19 cellular contexts compared by ENCODE assay signal in genomic region chr2:30161929-30162328, GRCh38. TPM values are rescaled to one million over a fixed set of nuclear protein-coding genes. Genes with fewer than 3 reads are reported as not detected.
DNase-seq lines count a peak whose midpoint lies in the region; ATAC-seq and TF ChIP-seq lines count a peak whose summit lies in the region.
"Had no signal": no experiment of that assay in that cellular context is flagged by ENCODE, and none has a peak within 500 bp of the region (broad histone marks: within the 10 kb centered on the region; RNA-seq: fewer than 3 reads in every experiment).

No MANE protein-coding gene starts in this region.

- no peak for ATAC-seq in CD8-positive, alpha-beta T cell
- ATAC-seq in naive thymus-derived CD4-positive, alpha-beta T cell, result peak; percentile 2
- no peak for ATAC-seq in GM21360 (IDR thresholded peaks at IDR 0.05; ENCODE audit: unreplicated experiment)
- no peak for ATAC-seq in HG03571 (IDR thresholded peaks at IDR 0.05; ENCODE audit: unreplicated experiment)

- WGBS in SK-N-SH (ENCODE audit: low lambda C conversion rate), result 95% methylated on average over 5 of the region's 5 CpGs

- H3K4me1 Mint-ChIP-seq in CD8-positive, alpha-beta T cell (ENCODE audit: low read depth), result peaks cover 12% of the 10 kb centered on the region
- peaks cover 3% of the 10 kb centered on the region for H3K4me1 Mint-ChIP-seq in chondrocyte (ENCODE audit: low read depth)
- H3K4me1 Mint-ChIP-seq in naive thymus-derived CD4-positive, alpha-beta T cell, result peaks cover 7 to 20% (median 12%) of the 10 kb centered on the region in 7 donors

- peaks cover 32% of the 10 kb centered on the region for H3K36me3 ChIP-seq in CD8-positive, alpha-beta T cell (ENCODE audit: insufficient read depth, low read length)
- no peaks in the 10 kb centered on the region for H3K36me3 ChIP-seq in KMS-11 (ENCODE audit: insufficient read depth)
- peaks cover 15 to 35% (median 29%) of the 10 kb centered on the region in 3 experiments for H3K36me3 ChIP-seq in naive thymus-derived CD4-positive, alpha-beta T cell (ENCODE audit: control insufficient read depth in 2 of 3, insufficient read depth in 3 of 3, low read length in 3 of 3)
- H3K36me3 ChIP-seq in SK-N-SH (replicated peaks in 1 of 2; ENCODE audit: control insufficient read depth in 1 of 2, insufficient read depth in 2 of 2, low read length in 1 of 2), result peaks cover 46 to 52% of the 10 kb centered on the region in 2 experiments
- peaks cover 22% of the 10 kb centered on the region for H3K36me3 ChIP-seq in WERI-Rb-1

- peaks cover 53% of the 10 kb centered on the region for H3K36me3 Mint-ChIP-seq in CD8-positive, alpha-beta T cell
- H3K36me3 Mint-ChIP-seq in chondrocyte (ENCODE audit: low read depth), result peaks cover 22% of the 10 kb centered on the region
- H3K36me3 Mint-ChIP-seq in naive thymus-derived CD4-positive, alpha-beta T cell, result peaks cover 11 to 41% (median 15%) of the 10 kb centered on the region in 5 donors

- no peaks in the 10 kb centered on the region for H3K9me3 Mint-ChIP-seq in CD8-positive, alpha-beta T cell
- H3K9me3 Mint-ChIP-seq in chondrocyte (ENCODE audit: low read depth), result no peaks in the 10 kb centered on the region
- peaks cover 0 to 29% (median 0%) of the 10 kb centered on the region in 11 donors for H3K9me3 Mint-ChIP-seq in naive thymus-derived CD4-positive, alpha-beta T cell

- no peak overlapping the region for H3K4me3 Mint-ChIP-seq in CD8-positive, alpha-beta T cell
- H3K4me3 Mint-ChIP-seq in chondrocyte (ENCODE audit: unreplicated experiment), result no peak overlapping the region
- H3K4me3 Mint-ChIP-seq in naive thymus-derived CD4-positive, alpha-beta T cell, result peak overlapping the region in 2 of 10 donors; percentile 25 to 34

- TF ChIP-seq RAD21 in SK-N-SH (IDR thresholded peaks at IDR 0.05; ENCODE audit: low read length), result no peak

- H3K9ac ChIP-seq in KMS-11 (no peak overlapping the region), SK-N-SH (no peak overlapping the region)

- H3K79me2 ChIP-seq in KMS-11 (ENCODE audit: insufficient read depth, low read depth), result no peaks in the 10 kb centered on the region
- H3K79me2 ChIP-seq in SK-N-SH (ENCODE audit: insufficient read depth), result peaks cover 11% of the 10 kb centered on the region

- intact Hi-C loops in CD8-positive, alpha-beta T cell (cut with DNase I, micrococcal nuclease), result loop anchor here (5.0 to 10.0 kb wide), 2 partner anchors 90 to 1013 kb away; no protein-coding TSS in a partner anchor
- intact Hi-C loops in naive thymus-derived CD4-positive, alpha-beta T cell (cut with micrococcal nuclease), result loop anchor here in 1 of 2 donors (10.0 kb wide), 3 partner anchors 703 to 1363 kb away; no protein-coding TSS in a partner anchor

- no peaks in the 10 kb centered on the region for H3K4me1 ChIP-seq in CD8-positive, alpha-beta T cell (ENCODE audit: insufficient read depth, low read length)
- peaks cover 65% of the 10 kb centered on the region for H3K4me1 ChIP-seq in KMS-11 (ENCODE audit: low read depth, poor library complexity, severe bottlenecking)
- H3K4me1 ChIP-seq in naive thymus-derived CD4-positive, alpha-beta T cell (ENCODE audit: control insufficient read depth in 2 of 2, insufficient read depth in 2 of 2, low read length in 2 of 2), result peaks cover 0 to 5% of the 10 kb centered on the region in 2 donors
- H3K4me1 ChIP-seq in SK-N-SH (ENCODE audit: control insufficient read depth in 1 of 2, insufficient read depth in 2 of 2, low read depth in 1 of 2, low read length in 1 of 2), result peaks cover 2 to 9% of the 10 kb centered on the region in 2 experiments; a peak in 3 of 4 replicates
- H3K4me1 ChIP-seq: SJSA1 had no signal

- H3K27ac Mint-ChIP-seq in CD8-positive, alpha-beta T cell, result peak overlapping the region; percentile 29
- H3K27ac Mint-ChIP-seq in chondrocyte (ENCODE audit: unreplicated experiment), result peak overlapping the region; percentile 59
- H3K27ac Mint-ChIP-seq in naive thymus-derived CD4-positive, alpha-beta T cell, result peak overlapping the region in 5 of 9 donors; percentile 7 to 89 (median 79)

- peaks cover 11% of the 10 kb centered on the region for H3F3A ChIP-seq in SK-N-SH (replicated peaks; ENCODE audit: insufficient read depth)

- no peaks in the 10 kb centered on the region for H3K27me3 Mint-ChIP-seq in CD8-positive, alpha-beta T cell (ENCODE audit: low read depth)
- H3K27me3 Mint-ChIP-seq in chondrocyte (ENCODE audit: low read depth), result no peaks in the 10 kb centered on the region
- H3K27me3 Mint-ChIP-seq in naive thymus-derived CD4-positive, alpha-beta T cell, result no peaks in the 10 kb centered on the region

- H3K27me3 ChIP-seq in CD8-positive, alpha-beta T cell (ENCODE audit: insufficient read depth, low read length), result no peaks in the 10 kb centered on the region
- no peaks in the 10 kb centered on the region for H3K27me3 ChIP-seq in KMS-11 (ENCODE audit: insufficient read depth, low read depth)
- H3K27me3 ChIP-seq in naive thymus-derived CD4-positive, alpha-beta T cell (ENCODE audit: control insufficient read depth in 2 of 2, insufficient read depth in 2 of 2, low read length in 2 of 2), result no peaks in the 10 kb centered on the region
- H3K27me3 ChIP-seq in SK-N-SH (ENCODE audit: insufficient read depth), result no peaks in the 10 kb centered on the region
- H3K27me3 ChIP-seq in WERI-Rb-1 (ENCODE audit: insufficient read depth, low read depth, severe bottlenecking), result no peaks in the 10 kb centered on the region
- H3K27me3 ChIP-seq: SJSA1 had no signal

- H3K27ac ChIP-seq in CD8-positive, alpha-beta T cell (ENCODE audit: low read depth, low read length), result no peak overlapping the region
- no peak overlapping the region for H3K27ac ChIP-seq in KMS-11
- H3K27ac ChIP-seq in naive thymus-derived CD4-positive, alpha-beta T cell (ENCODE audit: low read depth, low read length), result no peak overlapping the region
- H3K27ac ChIP-seq in SK-N-SH (ENCODE audit: low read depth in 2 of 2, low read length in 1 of 2), result no peak overlapping the region
- H3K27ac ChIP-seq in WERI-Rb-1, result no peak overlapping the region
- H3K27ac ChIP-seq: HL-60, SJSA1 had no signal

- no peak overlapping the region for H3K4me3 ChIP-seq in CD8-positive, alpha-beta T cell (ENCODE audit: low read depth, low read length)
- H3K4me3 ChIP-seq in KMS-11 (IDR thresholded peaks at IDR 0.05; ENCODE audit: insufficient read depth, low read depth, low read length) (no peak overlapping the region), SK-N-SH (ENCODE audit: low read depth in 2 of 2, low read length in 1 of 2) (no peak overlapping the region), WERI-Rb-1 (ENCODE audit: low read depth, low read length) (no peak overlapping the region)
- H3K4me3 ChIP-seq in naive thymus-derived CD4-positive, alpha-beta T cell (ENCODE audit: low read length), result no peak overlapping the region
- H3K4me3 ChIP-seq: SJSA1 had no signal

- POLR2A ChIA-PET in CD8-positive, alpha-beta T cell (lab: Charles Lee), result interaction anchor here (4.9 kb wide), 1 partner anchor 15 kb away, joined by 41 read pairs; the partner anchor contains the start of gene YPEL5
- POLR2A ChIA-PET in naive thymus-derived CD4-positive, alpha-beta T cell (lab: Charles Lee), result interaction anchor here (0.7 to 1.0 kb wide), 3 partner anchors 13 to 116 kb away, joined by 3 to 4 read pairs (median 4); partner anchors contain the start of gene YPEL5
- POLR2A ChIA-PET in SK-N-SH (lab: Yijun Ruan, JAX), result interaction anchor here (0.9 kb wide), 1 partner anchor 12 kb away, joined by 4 read pairs; no protein-coding TSS in a partner anchor

- no peak for TF ChIP-seq EP300 in SK-N-SH (IDR thresholded peaks at IDR 0.05; ENCODE audit: borderline replicate concordance in 1 of 2, low read depth in 1 of 2, low read length in 1 of 2)

- H3K9me2 ChIP-seq in SK-N-SH, result no peaks in the 10 kb centered on the region

- CTCF ChIA-PET in CD8-positive, alpha-beta T cell (lab: Charles Lee), result interaction anchor here (0.9 to 9.6 kb wide), 6 partner anchors 8 to 1008 kb away, joined by 3 to 542 read pairs (median 4); partner anchors contain the start of gene YPEL5
- CTCF ChIA-PET in naive thymus-derived CD4-positive, alpha-beta T cell (lab: Charles Lee), result interaction anchor here (0.6 to 9.6 kb wide), 5 partner anchors 13 to 547 kb away, joined by 3 to 379 read pairs (median 4); partner anchors contain the start of gene YPEL5
- CTCF ChIA-PET in SK-N-SH (lab: Yijun Ruan, JAX), result interaction anchor here (0.7 to 9.5 kb wide), 7 partner anchors 14 to 1007 kb away, joined by 3 to 530 read pairs (median 4); partner anchors contain the start of gene YPEL5

- H4K20me1 ChIP-seq in KMS-11 (ENCODE audit: insufficient read depth) (no peaks in the 10 kb centered on the region), SK-N-SH (ENCODE audit: insufficient read depth) (no peaks in the 10 kb centered on the region; the same call in 1 of the 2 replicates)

- H2AFZ ChIP-seq in KMS-11 (ENCODE audit: low read depth), result no peak overlapping the region
- no peak overlapping the region for H2AFZ ChIP-seq in SK-N-SH (ENCODE audit: low read depth)

- H3K4me2 ChIP-seq in KMS-11 (peak overlapping the region; percentile 52), SK-N-SH (no peak overlapping the region)

- DNase-seq in CD8-positive, alpha-beta T cell, result no peak
- DNase-seq in chondrocyte (ENCODE audit: low spot score) (no peak), SK-N-SH (no peak), WERI-Rb-1 (no peak)
- DNase-seq in naive thymus-derived CD4-positive, alpha-beta T cell, result no peak
- DNase-seq: C1 segment of cervical spinal cord, DMS 273 treated with DMSO at 0.1 percent for 48 hours, DND-41, H7, Karpas-422, NCI-H1436, NCI-H1930, NCI-H345, NCI-H524 treated with DMSO at 0.1 percent for 48 hours had no signal

- no peaks in the 10 kb centered on the region for H3K9me3 ChIP-seq in CD8-positive, alpha-beta T cell (ENCODE audit: low read length)
- no peaks in the 10 kb centered on the region for H3K9me3 ChIP-seq in naive thymus-derived CD4-positive, alpha-beta T cell (ENCODE audit: control insufficient read depth in 2 of 3, low read length in 3 of 3)
- no peaks in the 10 kb centered on the region for H3K9me3 ChIP-seq in SK-N-SH
- no peaks in the 10 kb centered on the region for H3K9me3 ChIP-seq in WERI-Rb-1 (ENCODE audit: severe bottlenecking)
- H3K9me3 ChIP-seq: SJSA1 had no signal

- no peak for TF ChIP-seq CTCF in CD8-positive, alpha-beta T cell (IDR thresholded peaks at IDR 0.05)
- no peak for TF ChIP-seq CTCF in KMS-11 (conservative IDR thresholded peaks at IDR 0.05; ENCODE audit: low read depth, low read length)
- no peak for TF ChIP-seq CTCF in chondrocyte (IDR thresholded peaks at IDR 0.05)
- TF ChIP-seq CTCF in SK-N-SH (IDR thresholded peaks at IDR 0.05), result no peak
- TF ChIP-seq CTCF in WERI-Rb-1 (IDR thresholded peaks at IDR 0.05; ENCODE audit: low read depth, low read length), result no peak

TF ChIP-seq in SK-N-SH, 30 proteins besides CTCF, POLR2A, EP300 and RAD21 (continues in another document):
- TF ChIP-seq FOXM1 (IDR thresholded peaks at IDR 0.05; ENCODE audit: low read depth) (no peak), SMC3 (IDR thresholded peaks at IDR 0.05; ENCODE audit: low read depth, low read length) (no peak)

RNA-seq across cellular contexts. Expression of gene YPEL5, which starts 15.1 kb away (rescaled TPM):
- total RNA-seq in CD8-positive, alpha-beta T cell, result 1,000 to 10,000 TPM; 1,051 to 1,071 TPM
- total RNA-seq in chondrocyte, result 75.3 to 93.3 TPM (median 82.8 TPM) in 3 replicates
- 1,000 to 10,000 TPM in 1 of 5 experiments, 100 to 1,000 TPM in 1, 10 to 100 TPM in 3; 30.9 to 1,022 (median 98.3) TPM for total RNA-seq in naive thymus-derived CD4-positive, alpha-beta T cell
- polyA plus RNA-seq in naive thymus-derived CD4-positive, alpha-beta T cell, result 100 to 1,000 TPM in 1 of 2 donors, 10 to 100 TPM in 1; 86.3 to 129 TPM
- 60.5 and 81.6 TPM in 2 replicates for polyA plus RNA-seq in SK-N-SH (2012; rRNA removed)
- polyA plus RNA-seq in SK-N-SH (2012; cell fraction: cytosol; rRNA removed), result 74.0 and 87.5 TPM in 2 replicates
- polyA plus RNA-seq in SK-N-SH (2012; cell fraction: nucleus; rRNA removed), result 59.0 and 95.1 TPM in 2 replicates

Comparison
In these comparisons a context has a peak if more than half of its experiments do, and no peak if none do; other contexts are left out.
1. H3K27ac Mint-ChIP-seq: peak in every context shown above with its lines; median percentile 79 in naive thymus-derived CD4-positive, alpha-beta T cell; 59 in chondrocyte; 29 in CD8-positive, alpha-beta T cell.